21 cellular contexts compared by ENCODE assay signal in the genomic region with DNA sequence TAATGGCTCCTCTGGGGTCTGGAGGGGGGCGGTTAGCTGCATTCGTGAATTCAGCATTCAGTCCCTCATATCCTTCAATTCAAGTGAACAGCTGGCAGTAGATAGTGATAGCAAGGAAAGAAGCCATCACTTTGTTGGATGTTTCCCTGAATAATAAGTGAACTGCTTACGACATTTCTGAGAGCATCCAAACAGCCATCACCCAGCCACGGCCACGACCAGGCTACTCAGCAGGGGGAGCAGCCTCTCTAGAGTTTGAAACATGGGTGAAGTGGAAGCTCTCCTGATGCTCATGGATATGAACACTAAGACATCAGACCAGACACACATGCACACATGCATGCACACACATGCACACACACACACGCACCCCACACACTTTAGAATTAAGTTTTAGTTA.
DNase-seq lines count a peak whose midpoint lies in the region; ATAC-seq and TF ChIP-seq lines count a peak whose summit lies in the region.
"Had no signal": no experiment of that assay in that cellular context is flagged by ENCODE, and none has a peak within 500 bp of the region (broad histone marks: within the 10 kb centered on the region; RNA-seq: fewer than 3 reads in every experiment).

No MANE protein-coding gene starts in this region.

- peaks cover under 1% of the 10 kb centered on the region for H3K9me3 Mint-ChIP-seq in activated T-cell treated with anti-CD3 and anti-CD28 coated beads, Interleukin-2, amount 50 U/mL, for 4 hours
- H3K9me3 Mint-ChIP-seq: CD14-positive monocyte had no signal

- no peak for ATAC-seq in HG03175 (IDR thresholded peaks at IDR 0.05; ENCODE audit: unreplicated experiment)
- no peak for ATAC-seq in activated T-cell treated with anti-CD3 and anti-CD28 coated beads, Interleukin-2, amount 50 U/mL, for 4 hours
- ATAC-seq: HCT116, PC-3 had no signal

- in situ Hi-C loops in mammary epithelial cell (cut with MboI; ENCODE audit: low sequenced_read_pairs in 2 of 2) = no loop called here

- no peak overlapping the region for H3K23ac ChIP-seq in mesenchymal stem cell (ENCODE audit: low read length in 2 of 2)

- no peak overlapping the region for H2AK5ac ChIP-seq in mesenchymal stem cell (ENCODE audit: low read length, severe bottlenecking)

- H3K27me3 Mint-ChIP-seq in activated T-cell treated with anti-CD3 and anti-CD28 coated beads, Interleukin-2, amount 50 U/mL, for 4 hours (ENCODE audit: low read depth) = peaks cover 1% of the 10 kb centered on the region

- no peak overlapping the region for H2BK5ac ChIP-seq in mesenchymal stem cell (ENCODE audit: low read depth, low read length, poor library complexity, severe bottlenecking)

- no peak overlapping the region for H3K4ac ChIP-seq in mesenchymal stem cell (ENCODE audit: low read depth in 1 of 2, low read length in 2 of 2)

- no peaks in the 10 kb centered on the region for H3K79me1 ChIP-seq in mesenchymal stem cell (replicated peaks; ENCODE audit: low read length, poor library complexity, severe bottlenecking)

- DNase-seq in amygdala (lab: John Stamatoyannopoulos, UW) = peak in 40 of 56 donors; percentile 15 to 79 (median 54)
- DNase-seq in globus pallidus (ENCODE audit: low spot score) = peak; percentile 91
- peak; percentile 78 for DNase-seq in midbrain (lab: John Stamatoyannopoulos, UW)
- DNase-seq in posterior cingulate gyrus = peak in 6 of 10 donors; percentile 43 to 94 (median 67)
- no peak for DNase-seq in mammary epithelial cell
- DNase-seq in mesenchymal stem cell = no peak
- DNase-seq in activated T-cell treated with anti-CD3 and anti-CD28 coated beads, Interleukin-2, amount 50 U/mL, for 4 hours = no peak
- DNase-seq: DMS53, GF-D8, Kasumi-1, NCI-H1694 treated with DMSO at 0.1 percent for 48 hours, NCI-H2081 treated with DMSO at 0.1 percent for 48 hours, NCI-H2171 treated with DMSO at 0.1 percent for 48 hours, NCI-H446, NCI-H526 treated with DMSO at 0.1 percent for 48 hours, PC-3, Right ventricle myocardium superior had no signal

- H4K8ac ChIP-seq in mesenchymal stem cell (ENCODE audit: low read length) = no peak overlapping the region

- no peak overlapping the region for H3K27ac ChIP-seq in mammary epithelial cell (ENCODE audit: insufficient read depth, low read depth, low read length)
- no peak overlapping the region for H3K27ac ChIP-seq in mesenchymal stem cell (ENCODE audit: low read length, poor library complexity, severe bottlenecking)

- H2BK15ac ChIP-seq in mesenchymal stem cell (ENCODE audit: low read depth, poor library complexity, severe bottlenecking) = no peak overlapping the region

- no peak overlapping the region for H2BK12ac ChIP-seq in mesenchymal stem cell (ENCODE audit: low read length in 2 of 2)

- no peak overlapping the region for H4K91ac ChIP-seq in mesenchymal stem cell (ENCODE audit: low read length)

- no peak overlapping the region for H3K18ac ChIP-seq in mesenchymal stem cell (ENCODE audit: low read depth in 1 of 2, low read length in 2 of 2)

- H3K14ac ChIP-seq in mesenchymal stem cell (ENCODE audit: low read length in 2 of 2) = no peak overlapping the region

- intact Hi-C loops in posterior cingulate gyrus (cut with DNase I) = loop anchor here (5.0 kb wide), 1 partner anchor 48 kb away; no protein-coding TSS in a partner anchor
- intact Hi-C loops in mammary epithelial cell (cut with micrococcal nuclease) = no loop called here

- H3K4me1 ChIP-seq in mammary epithelial cell (ENCODE audit: insufficient read depth, low read length) (no peaks in the 10 kb centered on the region), mesenchymal stem cell (ENCODE audit: control insufficient read depth, insufficient read depth, low read depth, low read length) (no peaks in the 10 kb centered on the region)

- H3K4me3 Mint-ChIP-seq in activated T-cell treated with anti-CD3 and anti-CD28 coated beads, Interleukin-2, amount 50 U/mL, for 4 hours = no peak overlapping the region
- H3K4me3 Mint-ChIP-seq: B cell, CD14-positive monocyte had no signal

- CTCF ChIA-PET in mammary epithelial cell (lab: Charles Lee; ENCODE audit: low non-redundant PET) = no interaction called here

- dilution Hi-C loops in mammary epithelial cell (cut with HindIII; ENCODE audit: low sequenced_read_pairs) = no loop called here

- H3K4me1 Mint-ChIP-seq in activated T-cell treated with anti-CD3 and anti-CD28 coated beads, Interleukin-2, amount 50 U/mL, for 4 hours (ENCODE audit: low read depth) = no peaks in the 10 kb centered on the region
- H3K4me1 Mint-ChIP-seq: B cell, CD14-positive monocyte had no signal

- H3K79me2 ChIP-seq in mammary epithelial cell (ENCODE audit: insufficient read depth, low read length) = no peaks in the 10 kb centered on the region

- H3K9ac ChIP-seq in mammary epithelial cell (ENCODE audit: insufficient read depth, low read length) (no peak overlapping the region), mesenchymal stem cell (ENCODE audit: low read length) (no peak overlapping the region)

- H3K36me3 Mint-ChIP-seq in activated T-cell treated with anti-CD3 and anti-CD28 coated beads, Interleukin-2, amount 50 U/mL, for 4 hours (ENCODE audit: insufficient read depth) = no peaks in the 10 kb centered on the region
- H3K36me3 Mint-ChIP-seq: CD14-positive monocyte had no signal

- 64% methylated on average over 6 of the region's 6 CpGs for WGBS in mammary epithelial cell (ENCODE audit: low coverage, missing lambda C conversion rate)
- 66% methylated on average over 5 of the region's 6 CpGs for WGBS in mesenchymal stem cell

- H3K4me3 ChIP-seq in mammary epithelial cell (replicated peaks in 1 of 3; ENCODE audit: insufficient read depth in 1 of 3, low read depth in 2 of 3, low read length in 3 of 3) (no peak overlapping the region), mesenchymal stem cell (ENCODE audit: insufficient read depth in 1 of 2, low read depth in 1 of 2, low read length in 2 of 2) (no peak overlapping the region)

- H2BK120ac ChIP-seq in mesenchymal stem cell (ENCODE audit: low read depth, low read length) = no peak overlapping the region

- H2AFZ ChIP-seq in mammary epithelial cell (ENCODE audit: low read depth, low read length) (no peak overlapping the region), mesenchymal stem cell (ENCODE audit: low read depth, low read length) (no peak overlapping the region)

- H3K27me3 ChIP-seq in mammary epithelial cell (ENCODE audit: insufficient read depth, low read length) (no peaks in the 10 kb centered on the region), mesenchymal stem cell (ENCODE audit: control insufficient read depth in 1 of 2, insufficient read depth in 1 of 2, low read length in 2 of 2) (peaks cover 0 to 66% of the 10 kb centered on the region in 2 experiments)

- H3K9me3 ChIP-seq in mammary epithelial cell (replicated peaks; ENCODE audit: insufficient read depth, low read length) (no peaks in the 10 kb centered on the region), mesenchymal stem cell (ENCODE audit: control insufficient read depth, low read length) (no peaks in the 10 kb centered on the region)

- no TSS peak for BruUV-seq in mammary epithelial cell (replicated peaks; lab: Mats Ljungman, UMichigan)

- no peak for TF ChIP-seq CTCF in mammary epithelial cell (conservative IDR thresholded peaks at IDR 0.05 in 1 of 2, IDR thresholded peaks at IDR 0.05 in 1 of 2; ENCODE audit: extremely low read depth in 1 of 2, insufficient read depth in 1 of 2, low read depth in 1 of 2, low read length in 2 of 2)

- no peaks in the 10 kb centered on the region for H3K36me3 ChIP-seq in mammary epithelial cell (ENCODE audit: insufficient read depth, low read length)
- H3K36me3 ChIP-seq in mesenchymal stem cell (ENCODE audit: control insufficient read depth in 1 of 2, insufficient read depth in 2 of 2, low read depth in 1 of 2, low read length in 2 of 2) = no peaks in the 10 kb centered on the region

- H3K4me2 ChIP-seq in mammary epithelial cell (ENCODE audit: insufficient read depth, low read depth, low read length) (no peak overlapping the region), mesenchymal stem cell (ENCODE audit: low read length, poor library complexity, severe bottlenecking) (no peak overlapping the region)

- no peaks in the 10 kb centered on the region for H4K20me1 ChIP-seq in mammary epithelial cell (ENCODE audit: insufficient read depth, low read length)

Comparison
In these comparisons a context has a peak if more than half of its experiments do, and no peak if none do; other contexts are left out.
1. DNase-seq: peak in amygdala (40 of 56), globus pallidus (single experiment), midbrain (single experiment) and posterior cingulate gyrus (6 of 10); none in mammary epithelial cell (single experiment), mesenchymal stem cell (single experiment) and activated T-cell treated with anti-CD3 and anti-CD28 coated beads, Interleukin-2, amount 50 U/mL, for 4 hours (single experiment).